In genomic region chr2:38444247-38444646, GRCh38 we compare ENCODE assay signal across 14 cellular contexts.
DNase-seq lines count a peak whose midpoint lies in the region; ATAC-seq and TF ChIP-seq lines count a peak whose summit lies in the region.
"Had no signal": no experiment of that assay in that cellular context is flagged by ENCODE, and none has a peak within 500 bp of the region (broad histone marks: within the 10 kb centered on the region; RNA-seq: fewer than 3 reads in every experiment).

No MANE protein-coding gene starts in this region.

- no peaks in the 10 kb centered on the region for H3K9me3 Mint-ChIP-seq in stimulated activated memory B cell treated with anti-CD40 and anti-IgM and Interleukin-4, amounts not matched to agents 10 μg/mL and 1 μg/mL and 100 μg/mL, for 72 hours
- H3K9me3 Mint-ChIP-seq: activated T-cell treated with anti-CD3 and anti-CD28 coated beads, Interleukin-2, amount 50 U/mL, for 24 hours; CD8-positive, alpha-beta memory T cell had no signal

- intact Hi-C loops in PC-9 (cut with micrococcal nuclease; ENCODE audit: unreplicated experiment) (loop anchor here (5.0 kb wide), 1 partner anchor 37 kb away; no protein-coding TSS in a partner anchor), esophagus muscularis mucosa (cut with DNase I) (no loop called here)

- ATAC-seq in stimulated activated memory B cell treated with anti-CD40 and anti-IgM and Interleukin-4, amounts not matched to agents 10 μg/mL and 1 μg/mL and 100 μg/mL, for 72 hours = no peak
- ATAC-seq in GM18519 (IDR thresholded peaks at IDR 0.05; ENCODE audit: low FRiP score, unreplicated experiment) (no peak), GM21381 (IDR thresholded peaks at IDR 0.05; ENCODE audit: unreplicated experiment) (no peak)

- H3K79me2 ChIP-seq in PC-9 (ENCODE audit: low read depth) = no peaks in the 10 kb centered on the region

- no peak for TF ChIP-seq EP300 in esophagus muscularis mucosa (IDR thresholded peaks at IDR 0.05)

- no peak for TF ChIP-seq POLR2A in esophagus muscularis mucosa (IDR thresholded peaks at IDR 0.05; ENCODE audit: low read depth)

- H3K27me3 ChIP-seq in PC-9 (ENCODE audit: insufficient read depth, low read depth) = no peaks in the 10 kb centered on the region
- no peaks in the 10 kb centered on the region for H3K27me3 ChIP-seq in esophagus muscularis mucosa

- H3K4me3 ChIP-seq in PC-9 (no peak overlapping the region), esophagus muscularis mucosa (no peak overlapping the region), skin epidermis (no peak overlapping the region)

- H2AFZ ChIP-seq in PC-9 = no peak overlapping the region

- no peaks in the 10 kb centered on the region for H3K9me2 ChIP-seq in PC-9 (ENCODE audit: insufficient read depth)

- H3K4me3 Mint-ChIP-seq in stimulated activated memory B cell treated with anti-CD40 and anti-IgM and Interleukin-4, amounts not matched to agents 10 μg/mL and 1 μg/mL and 100 μg/mL, for 72 hours = no peak overlapping the region
- H3K4me3 Mint-ChIP-seq: activated T-cell treated with anti-CD3 and anti-CD28 coated beads, Interleukin-2, amount 50 U/mL, for 24 hours; CD8-positive, alpha-beta memory T cell had no signal

- WGBS in esophagus muscularis mucosa = 62% methylated on average over 2 of the region's 2 CpGs

- H3K4me2 ChIP-seq in PC-9 = peak overlapping the region; percentile 74
- H3K4me2 ChIP-seq: KMS-11 had no signal

- no peaks in the 10 kb centered on the region for H3K36me3 Mint-ChIP-seq in stimulated activated memory B cell treated with anti-CD40 and anti-IgM and Interleukin-4, amounts not matched to agents 10 μg/mL and 1 μg/mL and 100 μg/mL, for 72 hours
- H3K36me3 Mint-ChIP-seq: CD8-positive, alpha-beta memory T cell had no signal

- CTCF ChIA-PET in PC-9 (lab: Charles Lee) = interaction anchor here (0.5 to 0.7 kb wide), 3 partner anchors 21 to 368 kb away, joined by 4 read pairs; no protein-coding TSS in a partner anchor

- BruUV-seq in PC-9 (replicated peaks; lab: Mats Ljungman, UMichigan) = no TSS peak

- H3F3A ChIP-seq in PC-9 (ENCODE audit: insufficient read depth, low read depth) = peaks cover 28% of the 10 kb centered on the region

- H4K20me1 ChIP-seq in PC-9 (ENCODE audit: insufficient read depth) = no peaks in the 10 kb centered on the region

- H3K36me3 ChIP-seq in PC-9 (ENCODE audit: low read depth) (no peaks in the 10 kb centered on the region), esophagus muscularis mucosa (no peaks in the 10 kb centered on the region)

- POLR2A ChIA-PET in PC-9 (lab: Charles Lee; ENCODE audit: unreplicated experiment) = interaction anchor here (0.6 kb wide), 1 partner anchor 307 kb away, joined by 4 read pairs; the partner anchor contains the start of gene SRSF7

- H3K27ac ChIP-seq in PC-9 (peak overlapping the region; percentile 85), esophagus muscularis mucosa (replicated peaks in 1 of 4) (peak overlapping the region; percentile 66 to 74 (median 72)), skin epidermis (peak overlapping the region in 11 of 21 experiments; percentile 0 to 57 (median 32))
- H3K27ac ChIP-seq: KMS-11 had no signal

- no peaks in the 10 kb centered on the region for H3K4me1 Mint-ChIP-seq in stimulated activated memory B cell treated with anti-CD40 and anti-IgM and Interleukin-4, amounts not matched to agents 10 μg/mL and 1 μg/mL and 100 μg/mL, for 72 hours
- H3K4me1 Mint-ChIP-seq: CD8-positive, alpha-beta memory T cell had no signal

- TF ChIP-seq CTCF in PC-9 (conservative IDR thresholded peaks at IDR 0.05) = no peak
- TF ChIP-seq CTCF in esophagus muscularis mucosa (IDR thresholded peaks at IDR 0.05) = no peak

- no peak overlapping the region for H3K27ac Mint-ChIP-seq in stimulated activated memory B cell treated with anti-CD40 and anti-IgM and Interleukin-4, amounts not matched to agents 10 μg/mL and 1 μg/mL and 100 μg/mL, for 72 hours
- H3K27ac Mint-ChIP-seq: activated T-cell treated with anti-CD3 and anti-CD28 coated beads, Interleukin-2, amount 50 U/mL, for 24 hours; CD8-positive, alpha-beta memory T cell had no signal

- H3K4me1 ChIP-seq in PC-9 (replicated peaks; ENCODE audit: insufficient read depth) (peaks cover 38% of the 10 kb centered on the region), esophagus muscularis mucosa (peaks cover 17 to 75% (median 63%) of the 10 kb centered on the region in 4 donors)

- DNase-seq in HCEC 1CT = peak; percentile 52
- DNase-seq in PC-9 = peak in 1 of 2 experiments; percentile 77
- no peak for DNase-seq in esophagus muscularis mucosa (ENCODE audit: extremely low spot score)
- DNase-seq: activated CD4-positive, CD25-positive, alpha-beta regulatory T cell; activated T-cell treated with anti-CD3 and anti-CD28 coated beads, Interleukin-2, amount 50 U/mL, for 24 hours; CD8-positive, alpha-beta memory T cell; effector memory CD4-positive, alpha-beta T cell; SIG-M5; stimulated activated CD4-positive, alpha-beta T cell treated with anti-CD3 and anti-CD28 coated beads, Interleukin-4, amount 100 ng/mL, for 4 hours had no signal

- H3K9me3 ChIP-seq in PC-9 (ENCODE audit: insufficient read depth, low read depth) = no peaks in the 10 kb centered on the region
- no peaks in the 10 kb centered on the region for H3K9me3 ChIP-seq in esophagus muscularis mucosa

- H3K27me3 Mint-ChIP-seq in stimulated activated memory B cell treated with anti-CD40 and anti-IgM and Interleukin-4, amounts not matched to agents 10 μg/mL and 1 μg/mL and 100 μg/mL, for 72 hours = peaks cover 23% of the 10 kb centered on the region

Comparison
In these comparisons a context has a peak if more than half of its experiments do, and no peak if none do; other contexts are left out.
1. H3K27ac ChIP-seq: peak in every context shown above with its lines; median percentile 85 in PC-9; 72 in esophagus muscularis mucosa; 32 in skin epidermis.